In the genomic region with DNA sequence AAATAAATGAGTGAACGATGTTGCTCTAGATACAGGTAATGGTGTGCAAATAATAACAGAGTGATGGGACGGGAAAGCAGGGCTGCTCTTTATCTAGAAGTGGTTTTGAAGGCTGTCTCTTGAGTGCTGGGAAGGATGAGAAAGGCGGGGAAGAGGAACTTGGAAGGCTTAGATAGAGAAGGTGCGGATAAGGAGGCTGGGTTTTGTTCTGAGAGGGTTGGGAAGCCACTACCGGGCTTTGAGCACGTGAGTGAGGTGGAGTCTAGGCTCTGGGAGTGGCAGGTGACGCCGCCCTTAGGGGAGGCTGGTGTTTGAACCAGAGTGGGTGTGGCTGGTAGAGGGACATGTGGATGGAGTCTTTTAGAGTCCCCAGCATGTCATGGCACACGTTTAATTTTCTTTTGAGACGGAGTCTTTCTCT, we compare ENCODE assay signal across 8 cellular contexts. TPM values are rescaled to one million over a fixed set of nuclear protein-coding genes. Genes with fewer than 3 reads are reported as not detected.
DNase-seq lines count a peak whose midpoint lies in the region; TF ChIP-seq lines count a peak whose summit lies in the region.

No MANE protein-coding gene starts in this region.

- no peak overlapping the region for H2BK120ac ChIP-seq in H9 (ENCODE audit: low read depth, low read length, poor library complexity, severe bottlenecking)

- no peak overlapping the region for H2BK12ac ChIP-seq in H9 (ENCODE audit: insufficient read length, low read depth, low read length)

- no peak overlapping the region for H2BK15ac ChIP-seq in H9 (ENCODE audit: low read depth, low read length)

- WGBS in H9 (ENCODE audit: extremely low coverage, insufficient read length, low lambda C conversion rate) = no CpG with 5 or more reads among the region's 10 CpGs
- 6% methylated on average over 10 of the region's 10 CpGs for WGBS in smooth muscle cell (ENCODE audit: low lambda C conversion rate)

- H2BK20ac ChIP-seq in H9 (ENCODE audit: low read depth, low read length, poor library complexity, severe bottlenecking) = no peak overlapping the region

- no peak overlapping the region for H3K23ac ChIP-seq in H9 (ENCODE audit: insufficient read length, low read depth, low read length)

- H3K9me3 Mint-ChIP-seq in H9 = peaks cover 14 to 15% of the 10 kb centered on the region in 2 experiments

- no peak overlapping the region for H3T11ph ChIP-seq in H9 (ENCODE audit: low read length)

- in situ Hi-C loops in astrocyte of the cerebellum (cut with HindIII; ENCODE audit: low sequenced_read_pairs) = no loop called here

- H3K4me3 Mint-ChIP-seq in H9 = peak overlapping the region; percentile 88 to 91

- no peak overlapping the region for H2BK5ac ChIP-seq in H9 (ENCODE audit: insufficient read length, low read length)

- H4K8ac ChIP-seq in H9 (replicated peaks; ENCODE audit: insufficient read length, low read depth, low read length) = no peak overlapping the region

- H3K4me3 ChIP-seq in astrocyte of the cerebellum (ENCODE audit: low read depth, low read length) (peak overlapping the region; percentile 62), smooth muscle cell (peak overlapping the region; percentile 99)

- H3K56ac ChIP-seq in H9 (ENCODE audit: insufficient read length, low read depth, low read length) = no peak overlapping the region

- peak overlapping the region; percentile 53 to 95 (median 86); a peak in 6 of 7 replicates for H3K27ac Mint-ChIP-seq in H9

- H3F3A ChIP-seq in smooth muscle cell (ENCODE audit: low read depth) = peaks cover 10% of the 10 kb centered on the region

- no peaks in the 10 kb centered on the region for H3K4me1 ChIP-seq in H9 (ENCODE audit: insufficient read depth, low read length)
- peaks cover 7% of the 10 kb centered on the region for H3K4me1 ChIP-seq in smooth muscle cell (ENCODE audit: low read depth)

- TF ChIP-seq CTCF in H9 (conservative IDR thresholded peaks at IDR 0.05) (no peak), astrocyte of the cerebellum (IDR thresholded peaks at IDR 0.05; ENCODE audit: low read depth, low read length, missing control alignments) (no peak), smooth muscle cell (IDR thresholded peaks at IDR 0.05; ENCODE audit: borderline replicate concordance, insufficient read depth, poor library complexity, severe bottlenecking) (no peak)

- H3K79me1 ChIP-seq in H9 (ENCODE audit: insufficient read depth, low read depth, low read length, poor library complexity, severe bottlenecking) = peaks cover 9% of the 10 kb centered on the region

- no peak overlapping the region for H2AK5ac ChIP-seq in H9 (ENCODE audit: insufficient read length, low read length)

- peaks cover 46 to 58% (median 52%) of the 10 kb centered on the region in 3 experiments for H3K36me3 Mint-ChIP-seq in H9 (ENCODE audit: insufficient read depth in 1 of 3, low read depth in 3 of 3)

- peaks cover 6% of the 10 kb centered on the region for H3K9me3 ChIP-seq in H9 (ENCODE audit: control insufficient read depth, low read depth, low read length)
- no peaks in the 10 kb centered on the region for H3K9me3 ChIP-seq in smooth muscle cell (replicated peaks; ENCODE audit: low read depth)

- no peak overlapping the region for H4K5ac ChIP-seq in H9 (ENCODE audit: insufficient read length, low read depth, low read length)

- H3K4me1 Mint-ChIP-seq in H9 = peaks cover 10 to 15% of the 10 kb centered on the region in 2 experiments

- no peak overlapping the region for H3K18ac ChIP-seq in H9 (ENCODE audit: insufficient read length, low read depth, low read length)

- no peaks in the 10 kb centered on the region for H4K20me1 ChIP-seq in H9 (ENCODE audit: control insufficient read depth, insufficient read depth, insufficient read length)
- peaks cover 30% of the 10 kb centered on the region for H4K20me1 ChIP-seq in smooth muscle cell (ENCODE audit: low read depth)

- no peaks in the 10 kb centered on the region for H3K27me3 ChIP-seq in H9 (ENCODE audit: insufficient read depth, low read length)
- no peaks in the 10 kb centered on the region for H3K27me3 ChIP-seq in smooth muscle cell (ENCODE audit: low read depth)

- peak overlapping the region; percentile 66 for H3K9ac ChIP-seq in H9 (ENCODE audit: extremely low read depth, insufficient read length, low read length)
- H3K9ac ChIP-seq in smooth muscle cell (ENCODE audit: low read depth) = peak overlapping the region; percentile 85

- H3K23me2 ChIP-seq in H9 (ENCODE audit: insufficient read length, low read depth, low read length, poor library complexity, severe bottlenecking) = peaks cover 11% of the 10 kb centered on the region

- H3K79me2 ChIP-seq in H9 (ENCODE audit: insufficient read depth, low read length) (peaks cover 22% of the 10 kb centered on the region; the same call in 1 of the 2 replicates), smooth muscle cell (ENCODE audit: low read depth) (peaks cover 76% of the 10 kb centered on the region)

- H3K27ac ChIP-seq in H9 (ENCODE audit: insufficient read length, low read depth, low read length) = no peak overlapping the region
- H3K27ac ChIP-seq in smooth muscle cell (ENCODE audit: low read depth) = peak overlapping the region; percentile 75

- peak overlapping the region; percentile 96 for H3K4me2 ChIP-seq in H9 (ENCODE audit: insufficient read depth, insufficient read length, low read length)
- peak overlapping the region; percentile 98 for H3K4me2 ChIP-seq in smooth muscle cell

- H3K27me3 Mint-ChIP-seq in H9 (ENCODE audit: low read depth) = no peaks in the 10 kb centered on the region

- no peak overlapping the region for H3K4ac ChIP-seq in H9 (ENCODE audit: low read depth, low read length)

- no peak overlapping the region for H4K91ac ChIP-seq in H9 (ENCODE audit: insufficient read length, low read depth, low read length)

- H3K14ac ChIP-seq in H9 (ENCODE audit: insufficient read depth, low read length) = no peak overlapping the region

- peak; percentile 85 for DNase-seq in D341Med (ENCODE audit: low spot score)
- peak; percentile 86 for DNase-seq in H9
- DNase-seq in NCI-H2029 (lab: John Stamatoyannopoulos, UW) = peak; percentile 81
- DNase-seq in T-helper 22 cell (ENCODE audit: low read depth) = peak; percentile 63
- DNase-seq in astrocyte of the cerebellum (ENCODE audit: low read depth) = peak; percentile 23
- DNase-seq in iPS-NIHi11 (ENCODE audit: low spot score) = peak; percentile 89
- peak; percentile 15 for DNase-seq in smooth muscle cell (lab: John Stamatoyannopoulos, UW; ENCODE audit: unreplicated experiment)
- DNase-seq in middle frontal gyrus (ENCODE audit: extremely low spot score, low spot score) = no peak

- no peaks in the 10 kb centered on the region for H3K36me3 ChIP-seq in smooth muscle cell (ENCODE audit: low read depth)

- H2AFZ ChIP-seq in H9 (ENCODE audit: low read length) (no peak overlapping the region), smooth muscle cell (ENCODE audit: low read depth) (peak overlapping the region; percentile 84)

RNA-seq across cellular contexts. Expression of a gene that starts 0.8 kb away (rescaled TPM):
- total RNA-seq in H9 (2021) (66.5 and 69.0 TPM in 2 replicates), smooth muscle cell (14.6 and 27.1 TPM in 2 replicates)
- 13.8 and 17.8 TPM in 2 replicates for polyA plus RNA-seq in smooth muscle cell

RNA-seq across cellular contexts. Expression of a gene that starts 0.9 kb away (rescaled TPM):
- total RNA-seq in H9 (2021) = 95.2 and 102 TPM in 2 replicates
- total RNA-seq in smooth muscle cell = 47.3 and 47.6 TPM in 2 replicates
- 42.2 and 51.7 TPM in 2 replicates for polyA plus RNA-seq in smooth muscle cell

RNA-seq across cellular contexts. Expression of a gene that starts 29.6 kb away (rescaled TPM):
- 3.6 and 3.7 TPM in 2 replicates for total RNA-seq in H9 (2021)
- total RNA-seq in smooth muscle cell = 8.1 and 11.8 TPM in 2 replicates
- polyA plus RNA-seq in smooth muscle cell = 14.4 and 18.9 TPM in 2 replicates
